Comparison of ENCODE assay signal across 8 cellular contexts in the genomic region with DNA sequence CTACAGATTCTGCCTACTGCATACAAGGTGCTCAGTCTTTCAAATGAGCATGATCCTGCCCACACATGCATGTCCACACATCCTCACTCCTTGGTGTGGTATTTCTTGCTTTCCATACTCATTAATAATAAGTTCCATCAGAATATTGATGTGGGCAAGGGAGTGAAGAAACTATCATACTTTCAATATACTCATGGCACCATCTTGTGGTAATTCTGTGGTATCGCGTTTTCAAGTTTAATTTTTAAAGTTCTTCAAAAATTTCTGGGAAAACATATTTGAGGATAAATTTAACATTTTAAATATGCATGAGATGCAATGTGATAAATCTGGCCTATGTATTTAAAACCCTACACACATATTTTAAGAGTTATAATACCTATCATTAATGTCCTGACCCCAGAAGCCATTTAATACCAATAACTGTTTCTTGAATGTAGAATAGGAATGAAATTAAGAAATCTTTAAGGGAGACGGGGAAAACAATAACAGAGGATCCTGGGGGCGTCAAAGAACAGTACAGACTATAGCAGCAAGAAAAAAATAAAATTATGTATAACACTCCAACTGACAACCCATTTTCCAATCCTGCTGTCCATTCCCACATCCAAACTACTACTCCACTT.
DNase-seq lines count a peak whose midpoint lies in the region; ATAC-seq and TF ChIP-seq lines count a peak whose summit lies in the region.

No MANE protein-coding gene starts in this region.

- DNase-seq in AML-193 (lab: John Stamatoyannopoulos, UW) (peak; percentile 6 to 23), GM19240 (ENCODE audit: insufficient read length, low spot score) (peak; percentile 5), NCI-H2227 (lab: John Stamatoyannopoulos, UW; ENCODE audit: unreplicated experiment) (peak; percentile 63), cerebellar cortex (ENCODE audit: low spot score) (peak; percentile 35), myocyte (ENCODE audit: low read depth) (peak; percentile 27), COLO668 (lab: John Stamatoyannopoulos, UW; ENCODE audit: unreplicated experiment) (no peak), omental fat pad (ENCODE audit: low spot score) (no peak)
- DNase-seq in stimulated activated CD4-positive, alpha-beta T cell treated with anti-CD3 and anti-CD28 coated beads, Interleukin-2, amount 100 ng/mL, for 24 hours, result no peak

- ATAC-seq in omental fat pad (ENCODE audit: low FRiP score), result no peak

- peak in 1 of 3 donors; percentile 28 for TF ChIP-seq CTCF in omental fat pad (IDR thresholded peaks at IDR 0.05)

Comparison
In these comparisons a context has a peak if more than half of its experiments do, and no peak if none do; other contexts are left out.
1. DNase-seq: peak in AML-193 (2 of 2), GM19240 (single experiment), NCI-H2227 (single experiment), cerebellar cortex (single experiment) and myocyte (single experiment); none in COLO668 (single experiment), stimulated activated CD4-positive, alpha-beta T cell treated with anti-CD3 and anti-CD28 coated beads, Interleukin-2, amount 100 ng/mL, for 24 hours (0 of 2) and omental fat pad (single experiment).